In the genomic region with DNA sequence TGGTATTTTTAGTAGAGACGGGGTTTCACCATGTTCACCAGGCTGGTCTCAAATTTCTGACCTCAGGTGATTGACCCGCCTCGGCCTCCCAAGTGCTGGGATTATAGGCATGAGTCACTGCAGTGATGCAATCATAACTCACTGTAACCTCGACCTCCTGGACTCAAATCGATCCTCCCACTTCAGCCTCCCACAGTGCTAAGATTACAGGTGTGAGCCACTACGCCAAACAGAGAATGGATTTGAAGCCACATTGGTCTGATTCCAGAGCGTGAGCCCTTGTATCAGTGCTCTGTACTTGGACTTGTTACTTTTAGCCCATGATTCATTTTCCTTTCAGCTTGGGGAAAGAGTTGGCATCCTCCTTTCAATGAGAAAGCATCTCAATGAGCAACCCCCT, we compare ENCODE assay signal across 1 cellular context.
TF ChIP-seq lines count a peak whose summit lies in the region.

No MANE protein-coding gene starts in this region.

TF ChIP-seq in K562, 482 proteins besides CTCF, POLR2A, EP300 and RAD21 (continued from another document and continues in another):
- TF ChIP-seq, protein P1, sequence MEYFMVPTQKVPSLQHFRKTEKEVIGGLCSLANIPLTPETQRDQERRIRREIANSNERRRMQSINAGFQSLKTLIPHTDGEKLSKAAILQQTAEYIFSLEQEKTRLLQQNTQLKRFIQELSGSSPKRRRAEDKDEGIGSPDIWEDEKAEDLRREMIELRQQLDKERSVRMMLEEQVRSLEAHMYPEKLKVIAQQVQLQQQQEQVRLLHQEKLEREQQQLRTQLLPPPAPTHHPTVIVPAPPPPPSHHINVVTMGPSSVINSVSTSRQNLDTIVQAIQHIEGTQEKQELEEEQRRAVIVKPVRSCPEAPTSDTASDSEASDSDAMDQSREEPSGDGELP (CRISPR knock-in tag; IDR thresholded peaks at IDR 0.05; ENCODE audit: borderline replicate concordance), result peak; percentile 53
- TF ChIP-seq ZNF695 (CRISPR knock-in tag; IDR thresholded peaks at IDR 0.05) (no peak), HDAC2 (IDR thresholded peaks at IDR 0.05) (peak; percentile 95), ZNF408 (CRISPR knock-in tag; IDR thresholded peaks at IDR 0.05; ENCODE audit: low read depth) (no peak), GATAD2B (IDR thresholded peaks at IDR 0.05; ENCODE audit: borderline replicate concordance) (no peak; the same call in 1 of the 2 replicates), YY1 (IDR thresholded peaks at IDR 0.05; ENCODE audit: borderline replicate concordance in 1 of 3, control insufficient read depth in 1 of 3, extremely low read depth in 1 of 3, insufficient read depth in 3 of 3, insufficient read length in 1 of 3, insufficient replicate concordance in 2 of 3, low read depth in 1 of 3, low read length in 2 of 3) (no peak), SMARCE1 (IDR thresholded peaks at IDR 0.05) (peak; percentile 94), CCAR2 (IDR thresholded peaks at IDR 0.05; ENCODE audit: low read depth, low read length) (no peak), STAT5A (IDR thresholded peaks at IDR 0.05; ENCODE audit: borderline replicate concordance, low read length) (no peak; the same call in 1 of the 2 replicates), TAF15 (IDR thresholded peaks at IDR 0.05; ENCODE audit: low read depth, low read length) (no peak), MECOM (CRISPR knock-in tag; IDR thresholded peaks at IDR 0.05) (no peak), C11orf30 (IDR thresholded peaks at IDR 0.05; ENCODE audit: low read depth) (no peak), MEF2A (IDR thresholded peaks at IDR 0.05; ENCODE audit: control insufficient read depth, low read depth, low read length) (no peak), TEAD4 (IDR thresholded peaks at IDR 0.05; ENCODE audit: low read length) (peak; percentile 27; the same call in 1 of the 2 replicates), TEAD4 (CRISPR knock-in tag; IDR thresholded peaks at IDR 0.05; ENCODE audit: borderline replicate concordance) (no peak), ELF4 (CRISPR knock-in tag; IDR thresholded peaks at IDR 0.05) (no peak), BCL6 (CRISPR knock-in tag; IDR thresholded peaks at IDR 0.05) (no peak), PHF20 (IDR thresholded peaks at IDR 0.05; ENCODE audit: partially characterized antibody) (no peak), ZKSCAN8 (CRISPR knock-in tag; IDR thresholded peaks at IDR 0.05) (no peak), TOE1 (IDR thresholded peaks at IDR 0.05; ENCODE audit: borderline replicate concordance) (no peak), TOE1 (CRISPR knock-in tag; IDR thresholded peaks at IDR 0.05; ENCODE audit: borderline replicate concordance, low read depth) (no peak), ZNF445 (CRISPR knock-in tag; IDR thresholded peaks at IDR 0.05; ENCODE audit: low read depth) (no peak), CREBBP (IDR thresholded peaks at IDR 0.05; ENCODE audit: low read depth, low read length) (no peak), ZNF589 (CRISPR knock-in tag; IDR thresholded peaks at IDR 0.05; ENCODE audit: low read depth) (no peak), BRD9 (IDR thresholded peaks at IDR 0.05; ENCODE audit: low read depth, partially characterized antibody) (no peak), ARID3A (IDR thresholded peaks at IDR 0.05; ENCODE audit: borderline replicate concordance, low read depth, low read length) (no peak), CHD1 (IDR thresholded peaks at IDR 0.05; ENCODE audit: low read length) (no peak), MTA2 (IDR thresholded peaks at IDR 0.05; ENCODE audit: low read depth) (0 out of 2 replicates have a peak, but pooled peaks have one; percentile 14), NFATC3 (IDR thresholded peaks at IDR 0.05) (no peak), MAFG (tag; conservative IDR thresholded peaks at IDR 0.05) (0 out of 2 replicates have a peak, but pooled peaks have one; percentile 11), RB1 (IDR thresholded peaks at IDR 0.05; ENCODE audit: low read depth) (no peak; the same call in 1 of the 2 replicates), ZNF668 (CRISPR knock-in tag; IDR thresholded peaks at IDR 0.05) (no peak), FOXK2 (conservative IDR thresholded peaks at IDR 0.05 in 1 of 2, IDR thresholded peaks at IDR 0.05 in 1 of 2; ENCODE audit: low read depth in 2 of 2) (no peak), HMG20A (CRISPR knock-in tag; conservative IDR thresholded peaks at IDR 0.05) (no peak), TBL1XR1 (IDR thresholded peaks at IDR 0.05; ENCODE audit: low read length in 2 of 2) (peak in 1 of 2 experiments; percentile 59; a peak in 1 of 4 replicates), ZNF639 (CRISPR knock-in tag; conservative IDR thresholded peaks at IDR 0.05 in 1 of 2, IDR thresholded peaks at IDR 0.05 in 1 of 2) (no peak), KDM1A (IDR thresholded peaks at IDR 0.05) (peak; percentile 99), MED1 (CRISPR knock-in tag; IDR thresholded peaks at IDR 0.05; ENCODE audit: borderline replicate concordance) (no peak), HNRNPL (IDR thresholded peaks at IDR 0.05; ENCODE audit: low read depth, low read length) (no peak), MCM7 (IDR thresholded peaks at IDR 0.05) (no peak), HMGN3 (IDR thresholded peaks at IDR 0.05; ENCODE audit: borderline replicate concordance, extremely low read depth, insufficient read length, low read depth, low read length) (no peak), KDM4B (IDR thresholded peaks at IDR 0.05; ENCODE audit: borderline replicate concordance in 2 of 2, low read depth in 1 of 2) (no peak)
- TF ChIP-seq, protein P2, sequence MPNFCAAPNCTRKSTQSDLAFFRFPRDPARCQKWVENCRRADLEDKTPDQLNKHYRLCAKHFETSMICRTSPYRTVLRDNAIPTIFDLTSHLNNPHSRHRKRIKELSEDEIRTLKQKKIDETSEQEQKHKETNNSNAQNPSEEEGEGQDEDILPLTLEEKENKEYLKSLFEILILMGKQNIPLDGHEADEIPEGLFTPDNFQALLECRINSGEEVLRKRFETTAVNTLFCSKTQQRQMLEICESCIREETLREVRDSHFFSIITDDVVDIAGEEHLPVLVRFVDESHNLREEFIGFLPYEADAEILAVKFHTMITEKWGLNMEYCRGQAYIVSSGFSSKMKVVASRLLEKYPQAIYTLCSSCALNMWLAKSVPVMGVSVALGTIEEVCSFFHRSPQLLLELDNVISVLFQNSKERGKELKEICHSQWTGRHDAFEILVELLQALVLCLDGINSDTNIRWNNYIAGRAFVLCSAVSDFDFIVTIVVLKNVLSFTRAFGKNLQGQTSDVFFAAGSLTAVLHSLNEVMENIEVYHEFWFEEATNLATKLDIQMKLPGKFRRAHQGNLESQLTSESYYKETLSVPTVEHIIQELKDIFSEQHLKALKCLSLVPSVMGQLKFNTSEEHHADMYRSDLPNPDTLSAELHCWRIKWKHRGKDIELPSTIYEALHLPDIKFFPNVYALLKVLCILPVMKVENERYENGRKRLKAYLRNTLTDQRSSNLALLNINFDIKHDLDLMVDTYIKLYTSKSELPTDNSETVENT (CRISPR knock-in tag; IDR thresholded peaks at IDR 0.05), result no peak
- TF ChIP-seq, protein P3, sequence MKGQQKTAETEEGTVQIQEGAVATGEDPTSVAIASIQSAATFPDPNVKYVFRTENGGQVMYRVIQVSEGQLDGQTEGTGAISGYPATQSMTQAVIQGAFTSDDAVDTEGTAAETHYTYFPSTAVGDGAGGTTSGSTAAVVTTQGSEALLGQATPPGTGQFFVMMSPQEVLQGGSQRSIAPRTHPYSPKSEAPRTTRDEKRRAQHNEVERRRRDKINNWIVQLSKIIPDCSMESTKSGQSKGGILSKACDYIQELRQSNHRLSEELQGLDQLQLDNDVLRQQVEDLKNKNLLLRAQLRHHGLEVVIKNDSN (CRISPR knock-in tag; IDR thresholded peaks at IDR 0.05), result no peak
- TF ChIP-seq, protein P4, sequence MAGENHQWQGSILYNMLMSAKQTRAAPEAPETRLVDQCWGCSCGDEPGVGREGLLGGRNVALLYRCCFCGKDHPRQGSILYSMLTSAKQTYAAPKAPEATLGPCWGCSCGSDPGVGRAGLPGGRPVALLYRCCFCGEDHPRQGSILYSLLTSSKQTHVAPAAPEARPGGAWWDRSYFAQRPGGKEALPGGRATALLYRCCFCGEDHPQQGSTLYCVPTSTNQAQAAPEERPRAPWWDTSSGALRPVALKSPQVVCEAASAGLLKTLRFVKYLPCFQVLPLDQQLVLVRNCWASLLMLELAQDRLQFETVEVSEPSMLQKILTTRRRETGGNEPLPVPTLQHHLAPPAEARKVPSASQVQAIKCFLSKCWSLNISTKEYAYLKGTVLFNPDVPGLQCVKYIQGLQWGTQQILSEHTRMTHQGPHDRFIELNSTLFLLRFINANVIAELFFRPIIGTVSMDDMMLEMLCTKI (IDR thresholded peaks at IDR 0.05; ENCODE audit: partially characterized antibody), result no peak
- TF ChIP-seq, protein P5, sequence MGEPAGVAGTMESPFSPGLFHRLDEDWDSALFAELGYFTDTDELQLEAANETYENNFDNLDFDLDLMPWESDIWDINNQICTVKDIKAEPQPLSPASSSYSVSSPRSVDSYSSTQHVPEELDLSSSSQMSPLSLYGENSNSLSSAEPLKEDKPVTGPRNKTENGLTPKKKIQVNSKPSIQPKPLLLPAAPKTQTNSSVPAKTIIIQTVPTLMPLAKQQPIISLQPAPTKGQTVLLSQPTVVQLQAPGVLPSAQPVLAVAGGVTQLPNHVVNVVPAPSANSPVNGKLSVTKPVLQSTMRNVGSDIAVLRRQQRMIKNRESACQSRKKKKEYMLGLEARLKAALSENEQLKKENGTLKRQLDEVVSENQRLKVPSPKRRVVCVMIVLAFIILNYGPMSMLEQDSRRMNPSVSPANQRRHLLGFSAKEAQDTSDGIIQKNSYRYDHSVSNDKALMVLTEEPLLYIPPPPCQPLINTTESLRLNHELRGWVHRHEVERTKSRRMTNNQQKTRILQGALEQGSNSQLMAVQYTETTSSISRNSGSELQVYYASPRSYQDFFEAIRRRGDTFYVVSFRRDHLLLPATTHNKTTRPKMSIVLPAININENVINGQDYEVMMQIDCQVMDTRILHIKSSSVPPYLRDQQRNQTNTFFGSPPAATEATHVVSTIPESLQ (CRISPR knock-in tag; IDR thresholded peaks at IDR 0.05), result no peak
- TF ChIP-seq, protein P6, sequence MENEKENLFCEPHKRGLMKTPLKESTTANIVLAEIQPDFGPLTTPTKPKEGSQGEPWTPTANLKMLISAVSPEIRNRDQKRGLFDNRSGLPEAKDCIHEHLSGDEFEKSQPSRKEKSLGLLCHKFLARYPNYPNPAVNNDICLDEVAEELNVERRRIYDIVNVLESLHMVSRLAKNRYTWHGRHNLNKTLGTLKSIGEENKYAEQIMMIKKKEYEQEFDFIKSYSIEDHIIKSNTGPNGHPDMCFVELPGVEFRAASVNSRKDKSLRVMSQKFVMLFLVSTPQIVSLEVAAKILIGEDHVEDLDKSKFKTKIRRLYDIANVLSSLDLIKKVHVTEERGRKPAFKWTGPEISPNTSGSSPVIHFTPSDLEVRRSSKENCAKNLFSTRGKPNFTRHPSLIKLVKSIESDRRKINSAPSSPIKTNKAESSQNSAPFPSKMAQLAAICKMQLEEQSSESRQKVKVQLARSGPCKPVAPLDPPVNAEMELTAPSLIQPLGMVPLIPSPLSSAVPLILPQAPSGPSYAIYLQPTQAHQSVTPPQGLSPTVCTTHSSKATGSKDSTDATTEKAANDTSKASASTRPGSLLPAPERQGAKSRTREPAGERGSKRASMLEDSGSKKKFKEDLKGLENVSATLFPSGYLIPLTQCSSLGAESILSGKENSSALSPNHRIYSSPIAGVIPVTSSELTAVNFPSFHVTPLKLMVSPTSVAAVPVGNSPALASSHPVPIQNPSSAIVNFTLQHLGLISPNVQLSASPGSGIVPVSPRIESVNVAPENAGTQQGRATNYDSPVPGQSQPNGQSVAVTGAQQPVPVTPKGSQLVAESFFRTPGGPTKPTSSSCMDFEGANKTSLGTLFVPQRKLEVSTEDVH (IDR thresholded peaks at IDR 0.05; ENCODE audit: low read depth, partially characterized antibody), result peak; percentile 24
- TF ChIP-seq, protein P7, sequence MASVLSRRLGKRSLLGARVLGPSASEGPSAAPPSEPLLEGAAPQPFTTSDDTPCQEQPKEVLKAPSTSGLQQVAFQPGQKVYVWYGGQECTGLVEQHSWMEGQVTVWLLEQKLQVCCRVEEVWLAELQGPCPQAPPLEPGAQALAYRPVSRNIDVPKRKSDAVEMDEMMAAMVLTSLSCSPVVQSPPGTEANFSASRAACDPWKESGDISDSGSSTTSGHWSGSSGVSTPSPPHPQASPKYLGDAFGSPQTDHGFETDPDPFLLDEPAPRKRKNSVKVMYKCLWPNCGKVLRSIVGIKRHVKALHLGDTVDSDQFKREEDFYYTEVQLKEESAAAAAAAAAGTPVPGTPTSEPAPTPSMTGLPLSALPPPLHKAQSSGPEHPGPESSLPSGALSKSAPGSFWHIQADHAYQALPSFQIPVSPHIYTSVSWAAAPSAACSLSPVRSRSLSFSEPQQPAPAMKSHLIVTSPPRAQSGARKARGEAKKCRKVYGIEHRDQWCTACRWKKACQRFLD (CRISPR knock-in tag; IDR thresholded peaks at IDR 0.05), result no peak
- TF ChIP-seq, protein P8, sequence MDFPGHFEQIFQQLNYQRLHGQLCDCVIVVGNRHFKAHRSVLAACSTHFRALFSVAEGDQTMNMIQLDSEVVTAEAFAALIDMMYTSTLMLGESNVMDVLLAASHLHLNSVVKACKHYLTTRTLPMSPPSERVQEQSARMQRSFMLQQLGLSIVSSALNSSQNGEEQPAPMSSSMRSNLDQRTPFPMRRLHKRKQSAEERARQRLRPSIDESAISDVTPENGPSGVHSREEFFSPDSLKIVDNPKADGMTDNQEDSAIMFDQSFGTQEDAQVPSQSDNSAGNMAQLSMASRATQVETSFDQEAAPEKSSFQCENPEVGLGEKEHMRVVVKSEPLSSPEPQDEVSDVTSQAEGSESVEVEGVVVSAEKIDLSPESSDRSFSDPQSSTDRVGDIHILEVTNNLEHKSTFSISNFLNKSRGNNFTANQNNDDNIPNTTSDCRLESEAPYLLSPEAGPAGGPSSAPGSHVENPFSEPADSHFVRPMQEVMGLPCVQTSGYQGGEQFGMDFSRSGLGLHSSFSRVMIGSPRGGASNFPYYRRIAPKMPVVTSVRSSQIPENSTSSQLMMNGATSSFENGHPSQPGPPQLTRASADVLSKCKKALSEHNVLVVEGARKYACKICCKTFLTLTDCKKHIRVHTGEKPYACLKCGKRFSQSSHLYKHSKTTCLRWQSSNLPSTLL (IDR thresholded peaks at IDR 0.05), result no peak
